In the genomic region with DNA sequence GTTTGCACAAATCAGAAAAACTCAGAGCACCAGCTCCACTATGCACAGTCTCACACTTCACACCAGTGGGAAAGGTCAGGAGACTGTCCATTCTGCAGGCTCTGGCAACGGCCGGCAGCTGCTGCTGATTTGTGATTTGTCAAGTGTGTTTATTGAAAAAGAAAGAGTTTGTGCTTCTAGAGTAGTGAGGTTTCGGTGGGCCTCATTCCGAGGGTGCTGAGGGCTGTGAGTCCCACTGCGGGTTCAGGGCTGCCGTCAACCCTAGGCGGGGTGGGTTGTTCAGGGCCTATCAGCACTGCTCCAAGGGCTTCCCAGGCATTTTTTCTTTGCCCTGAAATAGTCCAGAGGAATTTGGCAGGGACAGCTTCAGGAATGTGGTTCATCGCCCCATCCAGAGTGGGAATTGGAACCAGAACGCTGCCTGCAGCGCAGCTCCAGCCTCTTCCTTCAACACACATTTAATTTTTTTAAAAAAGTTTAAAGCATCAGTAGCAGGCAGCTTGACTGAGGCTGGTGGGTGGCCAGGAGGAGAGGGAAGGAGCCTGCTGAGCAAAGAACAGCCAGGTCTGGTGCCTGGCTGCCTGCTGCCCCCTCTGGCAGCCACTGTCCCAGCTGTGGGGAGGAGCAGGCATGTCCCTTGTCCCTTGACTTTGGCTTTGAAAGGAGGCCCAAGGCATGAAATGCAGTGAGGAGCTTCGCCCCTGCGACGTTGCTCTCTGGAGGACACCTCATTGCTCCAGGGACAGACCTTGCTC, we compare ENCODE assay signal across 10 cellular contexts. TPM values are rescaled to one million over a fixed set of nuclear protein-coding genes. Genes with fewer than 3 reads are reported as not detected.
DNase-seq lines count a peak whose midpoint lies in the region; FAIRE-seq and TF ChIP-seq lines count a peak whose summit lies in the region.
"Had no signal": no experiment of that assay in that cellular context is flagged by ENCODE, and none has a peak within 500 bp of the region (broad histone marks: within the 10 kb centered on the region; RNA-seq: fewer than 3 reads in every experiment).

No MANE protein-coding gene starts in this region.

- no peak overlapping the region for H3K4me2 ChIP-seq in hepatocyte

- no peak for FAIRE-seq in GM19239 (lab: Jason Lieb, UNC)
- FAIRE-seq: TTC549 had no signal

- H3K27me3 ChIP-seq in ascending aorta (no peaks in the 10 kb centered on the region), hepatocyte (peaks cover 7% of the 10 kb centered on the region), testis (no peaks in the 10 kb centered on the region)

- WGBS in hepatocyte (ENCODE audit: low lambda C conversion rate, missing lambda C conversion rate), result 61% methylated on average over 13 of the region's 13 CpGs
- WGBS in testis, 2 donors, result 59 to 70% methylated on average over 10 to 13 of the region's 13 CpGs

- no peak for TF ChIP-seq POLR2A in testis (IDR thresholded peaks at IDR 0.05)

- no peaks in the 10 kb centered on the region for H3K9me2 ChIP-seq in hepatocyte (replicated peaks; ENCODE audit: insufficient read depth)

- H3K4me3 ChIP-seq in ascending aorta (peak overlapping the region in 1 of 2 donors; percentile 23), hepatocyte (no peak overlapping the region), testis (no peak overlapping the region)

- no peaks in the 10 kb centered on the region for H3K9me3 ChIP-seq in ascending aorta
- H3K9me3 ChIP-seq in hepatocyte (ENCODE audit: low read depth), result no peaks in the 10 kb centered on the region
- H3K9me3 ChIP-seq in testis, result no peaks in the 10 kb centered on the region

- H2AFZ ChIP-seq in hepatocyte, result no peak overlapping the region

- no peaks in the 10 kb centered on the region for H3K79me2 ChIP-seq in hepatocyte

- H3K4me1 ChIP-seq in ascending aorta, result peaks cover 0 to 17% of the 10 kb centered on the region in 2 donors
- no peaks in the 10 kb centered on the region for H3K4me1 ChIP-seq in hepatocyte (ENCODE audit: insufficient read depth)
- peaks cover 6% of the 10 kb centered on the region for H3K4me1 ChIP-seq in testis

- H3K36me3 ChIP-seq in ascending aorta (no peaks in the 10 kb centered on the region), hepatocyte (replicated peaks; ENCODE audit: insufficient read depth, low read depth) (no peaks in the 10 kb centered on the region), testis (ENCODE audit: low read depth, missing control alignments) (no peaks in the 10 kb centered on the region)

- intact Hi-C loops in ascending aorta (cut with DNase I) (loop anchor here (2.0 kb wide), 1 partner anchor 19 kb away; a partner anchor contains a TSS), testis (cut with DNase I; ENCODE audit: low total_unique reads) (no loop called here)

- TF ChIP-seq CTCF in ascending aorta (IDR thresholded peaks at IDR 0.05) (peak in 1 of 3 experiments; percentile 40), hepatocyte (IDR thresholded peaks at IDR 0.05; ENCODE audit: poor library complexity) (peak; percentile 29), testis (IDR thresholded peaks at IDR 0.05) (no peak)

- no peaks in the 10 kb centered on the region for H4K20me1 ChIP-seq in hepatocyte (ENCODE audit: insufficient read depth, poor library complexity, severe bottlenecking)

- H3K27ac ChIP-seq in ascending aorta (peak overlapping the region; percentile 33 to 42), hepatocyte (no peak overlapping the region), testis (no peak overlapping the region)

- DNase-seq in DMS53 (lab: John Stamatoyannopoulos, UW) (peak; percentile 14), DMS53 treated with DMSO at 0.1 percent for 48 hours (lab: John Stamatoyannopoulos, UW; ENCODE audit: unreplicated experiment) (no peak), ascending aorta (ENCODE audit: low spot score in 2 of 2) (no peak), hepatocyte (ENCODE audit: low spot score) (peak; percentile 30), testis (peak; percentile 38), GM19239 (ENCODE audit: insufficient read length, low spot score) (no peak), cortex of kidney (lab: John Stamatoyannopoulos, UW) (no peak)
- DNase-seq in activated CD8-positive, alpha-beta memory T cell treated with anti-CD3 and anti-CD28 coated beads, Interleukin-2, amount 50 U/mL, for 48 hours, result no peak

RNA-seq across cellular contexts. Expression of a gene that starts 19.7 kb away (rescaled TPM):
- 3.0 TPM for total RNA-seq in ascending aorta
- 0.07 and 0.16 TPM in 2 replicates for total RNA-seq in hepatocyte
- 0.06 TPM in 1 of 2 replicates, not detected in the other for polyA plus RNA-seq in hepatocyte
- total RNA-seq in testis, result 1 to 10 TPM; 2.5 to 3.7 TPM
- 4.5 TPM for polyA plus RNA-seq in testis (ENCODE audit: insufficient read depth, low read depth, low replicate concordance)
- total RNA-seq: mononuclear cell had no signal

Comparison
In these comparisons a context has a peak if more than half of its experiments do, and no peak if none do; other contexts are left out.
1. DNase-seq: peak in DMS53 (single experiment), hepatocyte (single experiment) and testis (single experiment); none in DMS53 treated with DMSO at 0.1 percent for 48 hours (single experiment), ascending aorta (0 of 2), GM19239 (single experiment), activated CD8-positive, alpha-beta memory T cell treated with anti-CD3 and anti-CD28 coated beads, Interleukin-2, amount 50 U/mL, for 48 hours (single experiment) and cortex of kidney (single experiment).
2. H3K27ac ChIP-seq: peak in ascending aorta (2 of 2); none in hepatocyte (single experiment) and testis (0 of 2).